ENCODE assay signal across 1 cellular context in genomic region chr11:18588297-18589252, GRCh38.
TF ChIP-seq lines count a peak whose summit lies in the region.

UEVLD (minus strand) TSS chr11:18588734; CDS start chr11:18588654, 80 bp downstream.

TF ChIP-seq in H1, 55 proteins besides CTCF, POLR2A, EP300 and RAD21 (continued from another document):
- TF ChIP-seq SUZ12 (IDR thresholded peaks at IDR 0.05; ENCODE audit: low read length) (no peak), BCL11A (IDR thresholded peaks at IDR 0.05; ENCODE audit: low read depth in 2 of 2, low read length in 2 of 2) (no peak), RNF2 (IDR thresholded peaks at IDR 0.05; ENCODE audit: borderline replicate concordance, low read depth, low read length, missing control alignments, poor library complexity, severe bottlenecking) (no peak), CHD7 (IDR thresholded peaks at IDR 0.05; ENCODE audit: insufficient replicate concordance, low read length) (no peak), FOSL1 (IDR thresholded peaks at IDR 0.05; ENCODE audit: insufficient read depth, low read depth, low read length) (no peak), CHD2 (IDR thresholded peaks at IDR 0.05; ENCODE audit: low read length) (no peak), USF2 (IDR thresholded peaks at IDR 0.05; ENCODE audit: low read length) (no peak), CBX8 (IDR thresholded peaks at IDR 0.05; ENCODE audit: borderline replicate concordance, low read depth, low read length) (no peak), GABPA (IDR thresholded peaks at IDR 0.05; ENCODE audit: borderline replicate concordance, insufficient read depth, low read length) (no peak), ZNF274 (IDR thresholded peaks at IDR 0.05; ENCODE audit: borderline replicate concordance, extremely low read depth, low read length) (no peak), EGR1 (IDR thresholded peaks at IDR 0.05; ENCODE audit: borderline replicate concordance, low read depth, low read length) (no peak), PHF8 (conservative IDR thresholded peaks at IDR 0.05; ENCODE audit: low read depth, low read length) (peak; percentile 91), SRF (IDR thresholded peaks at IDR 0.05; ENCODE audit: low read depth, low read length) (no peak), POU5F1 (IDR thresholded peaks at IDR 0.05; ENCODE audit: low read depth, low read length) (no peak), POLR2AphosphoS5 (IDR thresholded peaks at IDR 0.05; ENCODE audit: low read depth, low read length) (peak; percentile 88), CEBPB (IDR thresholded peaks at IDR 0.05; ENCODE audit: low read depth, low read length) (no peak), TEAD4 (IDR thresholded peaks at IDR 0.05; ENCODE audit: low read depth, low read length) (peak; percentile 82), EZH2 (IDR thresholded peaks at IDR 0.05; ENCODE audit: low read depth, low read length, severe bottlenecking) (no peak), TAF1 (IDR thresholded peaks at IDR 0.05; ENCODE audit: low read depth, low read length) (peak; percentile 92), NRF1 (IDR thresholded peaks at IDR 0.05; ENCODE audit: low read depth, low read length) (no peak), KDM1A (IDR thresholded peaks at IDR 0.05; ENCODE audit: borderline replicate concordance, low read length) (0 out of 2 replicates have a peak, but pooled peaks have one; percentile 12), NANOG (IDR thresholded peaks at IDR 0.05; ENCODE audit: insufficient read depth, low read depth, low read length, poor library complexity, severe bottlenecking) (no peak), CTBP2 (IDR thresholded peaks at IDR 0.05; ENCODE audit: borderline replicate concordance, insufficient read depth, insufficient read length, low read length) (no peak), BRCA1 (IDR thresholded peaks at IDR 0.05; ENCODE audit: low read depth, low read length) (no peak), KDM5A (IDR thresholded peaks at IDR 0.05; ENCODE audit: low read length) (no peak), HDAC2 (IDR thresholded peaks at IDR 0.05; ENCODE audit: borderline replicate concordance in 1 of 2, low read depth in 2 of 2, low read length in 2 of 2) (peak in 1 of 2 experiments; percentile 53; a peak in 1 of 4 replicates), JUND (IDR thresholded peaks at IDR 0.05; ENCODE audit: low read length) (no peak), RBBP5 (IDR thresholded peaks at IDR 0.05; ENCODE audit: borderline replicate concordance, low read depth, low read length) (peak; percentile 78; the same call in 1 of the 2 replicates), GTF2F1 (IDR thresholded peaks at IDR 0.05; ENCODE audit: borderline replicate concordance, low read depth, low read length) (no peak), HDAC6 (IDR thresholded peaks at IDR 0.05; ENCODE audit: low read depth, low read length) (no peak), YY1 (IDR thresholded peaks at IDR 0.05; ENCODE audit: low read depth, low read length) (peak; percentile 20; the same call in 1 of the 2 replicates), BACH1 (IDR thresholded peaks at IDR 0.05; ENCODE audit: low read length) (peak; percentile 24; the same call in 1 of the 2 replicates), TCF12 (IDR thresholded peaks at IDR 0.05; ENCODE audit: low read depth, low read length) (no peak), SP4 (IDR thresholded peaks at IDR 0.05; ENCODE audit: low read length) (peak; percentile 86), CREB1 (IDR thresholded peaks at IDR 0.05) (0 out of 2 replicates have a peak, but pooled peaks have one; percentile 30), SP1 (IDR thresholded peaks at IDR 0.05; ENCODE audit: low read depth, low read length) (peak; percentile 63; the same call in 1 of the 2 replicates), KDM4A (IDR thresholded peaks at IDR 0.05; ENCODE audit: low read depth, low read length, severe bottlenecking) (peak; percentile 60)
- TF ChIP-seq, protein P1, sequence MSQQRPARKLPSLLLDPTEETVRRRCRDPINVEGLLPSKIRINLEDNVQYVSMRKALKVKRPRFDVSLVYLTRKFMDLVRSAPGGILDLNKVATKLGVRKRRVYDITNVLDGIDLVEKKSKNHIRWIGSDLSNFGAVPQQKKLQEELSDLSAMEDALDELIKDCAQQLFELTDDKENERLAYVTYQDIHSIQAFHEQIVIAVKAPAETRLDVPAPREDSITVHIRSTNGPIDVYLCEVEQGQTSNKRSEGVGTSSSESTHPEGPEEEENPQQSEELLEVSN (IDR thresholded peaks at IDR 0.05), result no peak; the same call in 1 of the 2 replicates
